8 cellular contexts compared by ENCODE assay signal in genomic region chr7:1531263-1531978, GRCh38. TPM values are rescaled to one million over a fixed set of nuclear protein-coding genes. Genes with fewer than 3 reads are reported as not detected.
A peak's percentile ranks its signal among the peaks of the same experiment; 100 is the strongest.
DNase-seq lines count a peak whose midpoint lies in the region; ATAC-seq, FAIRE-seq and TF ChIP-seq lines count a peak whose summit lies in the region.

No MANE protein-coding gene starts in this region.

- 1 to 3% (median 3%) methylated on average over 40 to 55 of the region's 55 CpGs for WGBS in adipose tissue, 3 donors
- no CpG with 5 or more reads among the region's 55 CpGs for WGBS in iPS DF 6.9 (ENCODE audit: insufficient coverage, insufficient read length)

- no peak for FAIRE-seq in HTR-8/SVneo (lab: Jason Lieb, UNC)

- DNase-seq in AG04449 (ENCODE audit: low read depth, low spot score) (no peak), NT2/D1 (ENCODE audit: low read depth, low spot score) (no peak), iPS DF 6.9 (ENCODE audit: low read depth, low spot score) (no peak), NOMO-1 treated with DMSO at 0.1 percent for 48 hours (lab: John Stamatoyannopoulos, UW; ENCODE audit: unreplicated experiment) (no peak), HTR-8/SVneo (ENCODE audit: insufficient read length, low spot score) (no peak)

- H3K27me3 ChIP-seq in NT2/D1 (ENCODE audit: insufficient read depth, insufficient read length) = peaks cover 19% of the 10 kb centered on the region
- H3K27me3 ChIP-seq in iPS DF 6.9 (ENCODE audit: control insufficient read depth, insufficient read depth, low read length) = no peaks in the 10 kb centered on the region
- no peaks in the 10 kb centered on the region for H3K27me3 ChIP-seq in skeletal muscle tissue (ENCODE audit: control insufficient read depth in 3 of 3, insufficient read depth in 3 of 3, low read length in 3 of 3)

- H3K4me3 ChIP-seq in AG04449 (ENCODE audit: low read depth, low read length) = peak overlapping the region; percentile 67
- peak overlapping the region; percentile 50 for H3K4me3 ChIP-seq in NT2/D1 (ENCODE audit: insufficient read length, low read depth)
- H3K4me3 ChIP-seq in iPS DF 6.9 (ENCODE audit: low read length) = peak overlapping the region; percentile 56; the same call in 1 of the 2 replicates
- peak overlapping the region; percentile 75 to 83 (median 81) for H3K4me3 ChIP-seq in skeletal muscle tissue (ENCODE audit: low read length in 3 of 3)

- peak; percentile 17 for ATAC-seq in GM19351 (IDR thresholded peaks at IDR 0.05; ENCODE audit: unreplicated experiment)

- peak overlapping the region; percentile 90 for H3K27ac ChIP-seq in adipose tissue (ENCODE audit: low read depth, low read length)
- no peak overlapping the region for H3K27ac ChIP-seq in iPS DF 6.9 (ENCODE audit: low read length)
- H3K27ac ChIP-seq in skeletal muscle tissue (ENCODE audit: low read depth, low read length) = peak overlapping the region; percentile 100

- TF ChIP-seq CTCF in AG04449 (IDR thresholded peaks at IDR 0.05; ENCODE audit: insufficient read depth, low read length, missing control alignments) = no peak

- no peaks in the 10 kb centered on the region for H3K36me3 ChIP-seq in NT2/D1 (ENCODE audit: insufficient read depth, insufficient read length, low read length)
- no peaks in the 10 kb centered on the region for H3K36me3 ChIP-seq in iPS DF 6.9 (ENCODE audit: control insufficient read depth, insufficient read depth, low read length)
- no peaks in the 10 kb centered on the region for H3K36me3 ChIP-seq in skeletal muscle tissue (ENCODE audit: control insufficient read depth in 3 of 3, insufficient read depth in 3 of 3, low read length in 3 of 3)

- H3K4me1 ChIP-seq in NT2/D1 (ENCODE audit: insufficient read depth, insufficient read length) (peaks cover 47% of the 10 kb centered on the region), iPS DF 6.9 (ENCODE audit: control insufficient read depth, insufficient read depth, low read length) (peaks cover 13% of the 10 kb centered on the region), skeletal muscle tissue (ENCODE audit: control insufficient read depth in 3 of 3, insufficient read depth in 3 of 3, low read length in 3 of 3) (peaks cover 41 to 56% (median 51%) of the 10 kb centered on the region in 3 donors)

- CTCF ChIA-PET in AG04449 (lab: Yijun Ruan, JAX) = no interaction called here

- H3K9ac ChIP-seq in NT2/D1 (ENCODE audit: insufficient read length, low read depth) (peak overlapping the region; percentile 76), skeletal muscle tissue (ENCODE audit: low read depth in 1 of 3, low read length in 3 of 3) (peak overlapping the region; percentile 80 to 95 (median 92))

- POLR2A ChIA-PET in AG04449 (lab: Yijun Ruan, JAX) = no interaction called here

- no peaks in the 10 kb centered on the region for H3K9me3 ChIP-seq in NT2/D1 (ENCODE audit: insufficient read depth, low read length)
- H3K9me3 ChIP-seq in iPS DF 6.9 (ENCODE audit: control insufficient read depth, insufficient read depth, low read length) = no peaks in the 10 kb centered on the region
- H3K9me3 ChIP-seq in skeletal muscle tissue (ENCODE audit: control insufficient read depth in 3 of 3, low read length in 3 of 3) = no peaks in the 10 kb centered on the region

RNA-seq across cellular contexts. Expression of gene MAFK, which starts 0.9 kb away (rescaled TPM):
- 10 to 100 TPM; 23.9 to 64.1 (median 45.5) TPM for polyA plus RNA-seq in adipose tissue
- total RNA-seq in skeletal muscle tissue = 6.8 TPM

RNA-seq across cellular contexts. Expression of gene TMEM184A, which starts 24.6 kb away (rescaled TPM):
- 10 to 100 TPM in 1 of 3 donors, under 1 TPM in 2; 0.34 to 16.8 (median 0.91) TPM for polyA plus RNA-seq in adipose tissue
- not detected for total RNA-seq in skeletal muscle tissue

RNA-seq across cellular contexts. Expression of gene INTS1, which starts 27.2 kb away (rescaled TPM):
- 10 to 100 TPM; 44.8 to 54.7 (median 49.1) TPM for polyA plus RNA-seq in adipose tissue
- total RNA-seq in skeletal muscle tissue = 16.7 TPM

RNA-seq across cellular contexts. Expression of gene PSMG3, which starts 38.4 kb away (rescaled TPM):
- 10 to 100 TPM; 21.3 to 41.8 (median 34.7) TPM for polyA plus RNA-seq in adipose tissue
- total RNA-seq in skeletal muscle tissue = 19.3 TPM
